ENCODE assay signal across 2 cellular contexts in genomic region chr2:198100323-198100722, GRCh38.
TF ChIP-seq lines count a peak whose summit lies in the region.

No MANE protein-coding gene starts in this region.

TF ChIP-seq in IMR-90, 13 proteins besides CTCF, POLR2A, EP300 and RAD21:
- TF ChIP-seq BHLHE40 (IDR thresholded peaks at IDR 0.05; ENCODE audit: low read depth, low read length) = no peak

TF ChIP-seq in HepG2, 621 proteins besides CTCF, POLR2A, EP300 and RAD21:
- TF ChIP-seq SALL2 (CRISPR knock-in tag; IDR thresholded peaks at IDR 0.05) (no peak), ZNF746 (CRISPR knock-in tag; IDR thresholded peaks at IDR 0.05) (no peak), THAP8 (CRISPR knock-in tag; IDR thresholded peaks at IDR 0.05; ENCODE audit: borderline replicate concordance) (no peak), PRPF4 (IDR thresholded peaks at IDR 0.05; ENCODE audit: low read depth, low read length, poor library complexity, severe bottlenecking) (no peak), MED1 (CRISPR knock-in tag; IDR thresholded peaks at IDR 0.05) (no peak), IRX3 (CRISPR knock-in tag; IDR thresholded peaks at IDR 0.05; ENCODE audit: borderline replicate concordance, low read depth) (no peak), HES4 (CRISPR knock-in tag; IDR thresholded peaks at IDR 0.05; ENCODE audit: borderline replicate concordance) (no peak), BHLHE40 (IDR thresholded peaks at IDR 0.05; ENCODE audit: low read length) (no peak), ZNF639 (CRISPR knock-in tag; conservative IDR thresholded peaks at IDR 0.05) (no peak)
